In the genomic region with DNA sequence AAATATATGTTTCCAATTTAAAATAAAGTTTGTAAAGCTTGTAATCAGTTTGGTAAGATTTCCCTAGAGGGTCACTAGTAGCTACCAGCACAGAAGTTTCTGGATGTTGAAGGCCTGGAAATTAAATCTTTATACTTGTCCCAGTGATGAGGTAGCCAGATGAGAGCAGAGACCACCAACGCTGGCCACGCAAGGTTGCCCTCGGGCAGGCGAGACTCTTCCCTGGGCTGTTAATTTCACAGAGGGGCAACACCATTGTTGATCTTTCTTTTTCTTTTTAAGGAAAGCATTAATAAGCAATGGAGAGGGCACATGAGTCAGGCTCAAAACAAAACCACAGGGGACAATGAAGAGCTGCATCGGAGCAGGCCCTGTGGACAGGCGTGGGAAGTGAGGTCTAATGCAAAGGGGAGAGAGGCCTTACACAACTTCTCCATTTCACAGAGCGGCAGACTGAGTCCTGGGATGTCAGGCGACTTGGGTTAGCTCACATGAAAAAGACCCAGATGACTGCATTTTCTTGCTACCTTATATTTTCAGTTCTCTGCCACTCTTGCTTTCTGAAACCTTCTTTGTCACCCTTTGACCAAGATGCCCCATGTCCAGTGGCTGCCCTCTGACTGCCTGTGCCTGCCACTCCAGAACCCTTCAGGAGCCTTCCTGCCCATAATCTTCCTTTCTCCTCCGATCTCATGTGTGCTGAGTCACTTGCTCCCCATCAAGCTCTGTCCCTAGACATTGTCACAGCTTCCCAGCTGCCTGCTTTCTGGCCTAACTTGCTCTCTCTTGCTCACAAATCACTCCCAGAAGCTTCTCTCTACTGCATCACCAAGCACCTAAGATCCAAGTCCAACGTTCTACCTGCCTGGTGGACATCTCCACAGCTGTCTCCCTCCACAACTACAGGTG, we compare ENCODE assay signal across 29 cellular contexts.
DNase-seq lines count a peak whose midpoint lies in the region; ATAC-seq, FAIRE-seq and TF ChIP-seq lines count a peak whose summit lies in the region.
"Had no signal": no experiment of that assay in that cellular context is flagged by ENCODE, and none has a peak within 500 bp of the region (broad histone marks: within the 10 kb centered on the region; RNA-seq: fewer than 3 reads in every experiment).

No MANE protein-coding gene starts in this region.

- WGBS in upper lobe of left lung, 2 donors, result 80 to 88% methylated on average over 10 of the region's 10 CpGs

- DNase-seq in AG09309 (ENCODE audit: low read depth), result peak; percentile 10
- DNase-seq in HT1080 (ENCODE audit: low read depth), result peak; percentile 33
- DNase-seq in bronchial epithelial cell (ENCODE audit: low read depth), result peak; percentile 25
- peak; percentile 28 for DNase-seq in myocyte (ENCODE audit: low read depth)
- DNase-seq in upper lobe of left lung, result no peak
- DNase-seq in GM19238 (ENCODE audit: insufficient read length, low spot score), result no peak
- DNase-seq in UCSD-AML1 (lab: John Stamatoyannopoulos, UW; ENCODE audit: unreplicated experiment), result no peak
- DNase-seq: activated CD4-positive, CD25-positive, alpha-beta regulatory T cell; activated CD8-positive, alpha-beta T cell treated with anti-CD3 and anti-CD28 coated beads for 36 hours; activated naive CD4-positive, alpha-beta T cell treated with anti-CD3 and anti-CD28 coated beads for 36 hours; activated T-cell treated with anti-CD3 and anti-CD28 coated beads, Interleukin-2, amount 50 U/mL, for 24 hours; anterior cingulate cortex; Calu3; heart right ventricle; KBM-7; NCI-H1092; NCI-H2029; NCI-H345; right cardiac atrium; RPMI8226; T-helper 9 cell; testis had no signal

- TF ChIP-seq CTCF in AG09309 (IDR thresholded peaks at IDR 0.05; ENCODE audit: control insufficient read depth, insufficient read depth, low read depth, low read length, missing control alignments) (no peak), bronchial epithelial cell (IDR thresholded peaks at IDR 0.05; ENCODE audit: insufficient read depth, low read length, severe bottlenecking) (no peak), upper lobe of left lung (IDR thresholded peaks at IDR 0.05) (no peak)

- TF ChIP-seq POLR2A in upper lobe of left lung (IDR thresholded peaks at IDR 0.05), result no peak

- no peaks in the 10 kb centered on the region for H3K9me3 ChIP-seq in upper lobe of left lung
- H3K9me3 ChIP-seq: BLaER1 treated with 17β-estradiol and CSF1 and Interleukin-3, amounts not matched to agents 10 nM and 100 nM; heart right ventricle; testis had no signal

- no peaks in the 10 kb centered on the region for H3K4me1 ChIP-seq in upper lobe of left lung
- H3K4me1 ChIP-seq: testis had no signal

- no peak for FAIRE-seq in bronchial epithelial cell (lab: Jason Lieb, UNC)
- FAIRE-seq: colon, endometrium, G401.6 had no signal

- H3K27me3 ChIP-seq in bronchial epithelial cell (ENCODE audit: control insufficient read depth, insufficient read depth, low read length) (no peaks in the 10 kb centered on the region), upper lobe of left lung (no peaks in the 10 kb centered on the region)
- H3K27me3 ChIP-seq: BLaER1 treated with 17β-estradiol and CSF1 and Interleukin-3, amounts not matched to agents 10 nM and 100 nM; heart right ventricle; testis had no signal

- H3K27ac ChIP-seq in upper lobe of left lung, result no peak overlapping the region
- H3K27ac ChIP-seq: BLaER1 treated with 17β-estradiol and CSF1 and Interleukin-3, amounts not matched to agents 10 nM and 100 nM; heart right ventricle; HL-60; testis had no signal

- TF ChIP-seq EP300 in upper lobe of left lung (IDR thresholded peaks at IDR 0.05), result no peak

- ATAC-seq in upper lobe of left lung (ENCODE audit: low FRiP score in 2 of 2) (no peak), esophagus mucosa (no peak)
- ATAC-seq: activated CD8-positive, alpha-beta T cell treated with anti-CD3 and anti-CD28 coated beads for 36 hours; heart right ventricle; right cardiac atrium; SK-N-SH treated with all-trans-retinoic acid at 6 μM for 48 hours had no signal

- no peak overlapping the region for H3K4me3 ChIP-seq in AG09309 (ENCODE audit: control insufficient read depth, low read depth, low read length)
- no peak overlapping the region for H3K4me3 ChIP-seq in bronchial epithelial cell (ENCODE audit: low read depth, low read length)
- no peak overlapping the region for H3K4me3 ChIP-seq in upper lobe of left lung
- H3K4me3 ChIP-seq: BLaER1 treated with 17β-estradiol and CSF1 and Interleukin-3, amounts not matched to agents 10 nM and 100 nM; heart right ventricle; testis had no signal

- H3K36me3 ChIP-seq in bronchial epithelial cell (ENCODE audit: control insufficient read depth, insufficient read depth, low read length) (no peaks in the 10 kb centered on the region), upper lobe of left lung (no peaks in the 10 kb centered on the region)
- H3K36me3 ChIP-seq: BLaER1 treated with 17β-estradiol and CSF1 and Interleukin-3, amounts not matched to agents 10 nM and 100 nM; heart right ventricle had no signal

Comparison
In these comparisons a context has a peak if more than half of its experiments do, and no peak if none do; other contexts are left out.
1. DNase-seq: peak in AG09309 (single experiment), HT1080 (single experiment), bronchial epithelial cell (single experiment) and myocyte (single experiment); none in upper lobe of left lung (0 of 2), GM19238 (single experiment) and UCSD-AML1 (single experiment).